Comparison of ENCODE assay signal across 1 cellular context in the genomic region with DNA sequence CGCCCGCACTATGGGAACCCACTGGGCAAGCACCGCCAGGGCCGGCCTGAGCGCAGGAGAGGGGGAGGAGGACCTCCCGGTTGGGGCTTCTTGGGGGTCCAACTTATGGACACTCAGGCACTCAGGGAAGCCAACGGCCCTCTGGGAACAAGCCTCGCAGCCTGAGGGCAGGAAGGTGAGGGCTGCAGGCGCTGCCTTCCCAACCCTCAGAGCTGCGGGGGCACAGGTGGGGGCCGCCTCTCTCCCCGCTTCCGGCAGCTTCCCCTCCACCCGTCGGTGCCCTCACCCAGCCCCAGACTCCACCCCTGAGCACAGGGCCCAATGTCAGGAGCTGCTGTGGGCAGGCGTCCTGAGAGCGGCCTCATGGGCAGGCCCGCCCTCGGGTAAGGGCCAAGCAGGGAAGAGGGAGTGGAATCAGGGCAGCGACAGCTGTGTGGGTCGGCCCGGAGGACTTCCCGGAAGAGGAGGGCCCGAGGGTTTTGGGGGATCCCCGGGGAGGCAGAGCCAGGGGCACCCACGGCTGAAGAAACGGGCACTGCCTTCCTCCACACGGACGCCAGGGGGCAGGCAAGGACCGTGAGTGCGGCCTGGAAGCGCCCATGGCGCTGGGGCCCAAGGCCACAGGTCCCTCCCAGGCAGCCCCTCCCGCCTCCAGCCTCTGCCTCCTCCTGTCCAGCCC.
A peak's percentile ranks its signal among the peaks of the same experiment; 100 is the strongest.
TF ChIP-seq lines count a peak whose summit lies in the region.

No MANE protein-coding gene starts in this region.

TF ChIP-seq in GM12878, 131 proteins besides CTCF, POLR2A, EP300 and RAD21 (continued from another document and continues in another):
- no peak for TF ChIP-seq CEBPB (IDR thresholded peaks at IDR 0.05; ENCODE audit: borderline replicate concordance in 1 of 2, low read depth in 2 of 2, low read length in 2 of 2)
- TF ChIP-seq, protein P1, sequence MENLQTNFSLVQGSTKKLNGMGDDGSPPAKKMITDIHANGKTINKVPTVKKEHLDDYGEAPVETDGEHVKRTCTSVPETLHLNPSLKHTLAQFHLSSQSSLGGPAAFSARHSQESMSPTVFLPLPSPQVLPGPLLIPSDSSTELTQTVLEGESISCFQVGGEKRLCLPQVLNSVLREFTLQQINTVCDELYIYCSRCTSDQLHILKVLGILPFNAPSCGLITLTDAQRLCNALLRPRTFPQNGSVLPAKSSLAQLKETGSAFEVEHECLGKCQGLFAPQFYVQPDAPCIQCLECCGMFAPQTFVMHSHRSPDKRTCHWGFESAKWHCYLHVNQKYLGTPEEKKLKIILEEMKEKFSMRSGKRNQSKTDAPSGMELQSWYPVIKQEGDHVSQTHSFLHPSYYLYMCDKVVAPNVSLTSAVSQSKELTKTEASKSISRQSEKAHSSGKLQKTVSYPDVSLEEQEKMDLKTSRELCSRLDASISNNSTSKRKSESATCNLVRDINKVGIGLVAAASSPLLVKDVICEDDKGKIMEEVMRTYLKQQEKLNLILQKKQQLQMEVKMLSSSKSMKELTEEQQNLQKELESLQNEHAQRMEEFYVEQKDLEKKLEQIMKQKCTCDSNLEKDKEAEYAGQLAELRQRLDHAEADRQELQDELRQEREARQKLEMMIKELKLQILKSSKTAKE (IDR thresholded peaks at IDR 0.05; ENCODE audit: low read depth, poor library complexity, severe bottlenecking) = no peak
- TF ChIP-seq FOXK2 (IDR thresholded peaks at IDR 0.05) = peak; percentile 46; the same call in 1 of the 2 replicates
- TF ChIP-seq NFIC (IDR thresholded peaks at IDR 0.05; ENCODE audit: low read depth, low read length) = no peak
- 0 out of 2 replicates have a peak, but pooled peaks have one; percentile 31 for TF ChIP-seq ZBTB11 (CRISPR knock-in tag; IDR thresholded peaks at IDR 0.05)
- TF ChIP-seq EZH2 (IDR thresholded peaks at IDR 0.05; ENCODE audit: borderline replicate concordance, control insufficient read depth, low read depth, low read length) = no peak
- no peak for TF ChIP-seq USF1 (IDR thresholded peaks at IDR 0.05; ENCODE audit: borderline replicate concordance, extremely low read length, insufficient read depth, low read depth, low read length)
- no peak for TF ChIP-seq POLR2AphosphoS2 (IDR thresholded peaks at IDR 0.05; ENCODE audit: low read depth, low read length)
- TF ChIP-seq MEF2A (IDR thresholded peaks at IDR 0.05; ENCODE audit: insufficient read depth, low read depth, low read length) = peak; percentile 54; the same call in 1 of the 2 replicates
- TF ChIP-seq SRF (IDR thresholded peaks at IDR 0.05; ENCODE audit: low read depth in 2 of 2, low read length in 2 of 2) = 0 out of 4 replicates have a peak, but pooled peaks of 1 of the 2 experiments have one; percentile 29
- TF ChIP-seq CHD2 (IDR thresholded peaks at IDR 0.05; ENCODE audit: borderline replicate concordance, low read depth, low read length) = peak; percentile 52
- peak; percentile 34 for TF ChIP-seq LARP7 (IDR thresholded peaks at IDR 0.05)
- TF ChIP-seq NKRF (conservative IDR thresholded peaks at IDR 0.05) = no peak
- peak; percentile 81; the same call in 1 of the 2 replicates for TF ChIP-seq ZBTB40 (IDR thresholded peaks at IDR 0.05; ENCODE audit: borderline replicate concordance)
- peak; percentile 94 for TF ChIP-seq TCF3 (IDR thresholded peaks at IDR 0.05; ENCODE audit: borderline replicate concordance, insufficient read depth, low read depth, low read length)
- TF ChIP-seq RELA (IDR thresholded peaks at IDR 0.05; ENCODE audit: borderline replicate concordance, partially characterized antibody) = peak; percentile 94
- no peak for TF ChIP-seq NFXL1 (IDR thresholded peaks at IDR 0.05; ENCODE audit: borderline replicate concordance)
- TF ChIP-seq RB1 (IDR thresholded peaks at IDR 0.05; ENCODE audit: borderline replicate concordance) = peak; percentile 50; the same call in 1 of the 2 replicates
- no peak for TF ChIP-seq ZNF274 (IDR thresholded peaks at IDR 0.05; ENCODE audit: insufficient read depth, insufficient read length)
- no peak for TF ChIP-seq PML (IDR thresholded peaks at IDR 0.05; ENCODE audit: low read length)
- TF ChIP-seq KAT2A (conservative IDR thresholded peaks at IDR 0.05; ENCODE audit: control insufficient read depth, low read depth, low read length) = no peak
- peak; percentile 57 for TF ChIP-seq SP1 (IDR thresholded peaks at IDR 0.05; ENCODE audit: low read depth, low read length)
- TF ChIP-seq RUNX3 (IDR thresholded peaks at IDR 0.05; ENCODE audit: low read length) = no peak; the same call in 1 of the 2 replicates
- TF ChIP-seq, protein P2, sequence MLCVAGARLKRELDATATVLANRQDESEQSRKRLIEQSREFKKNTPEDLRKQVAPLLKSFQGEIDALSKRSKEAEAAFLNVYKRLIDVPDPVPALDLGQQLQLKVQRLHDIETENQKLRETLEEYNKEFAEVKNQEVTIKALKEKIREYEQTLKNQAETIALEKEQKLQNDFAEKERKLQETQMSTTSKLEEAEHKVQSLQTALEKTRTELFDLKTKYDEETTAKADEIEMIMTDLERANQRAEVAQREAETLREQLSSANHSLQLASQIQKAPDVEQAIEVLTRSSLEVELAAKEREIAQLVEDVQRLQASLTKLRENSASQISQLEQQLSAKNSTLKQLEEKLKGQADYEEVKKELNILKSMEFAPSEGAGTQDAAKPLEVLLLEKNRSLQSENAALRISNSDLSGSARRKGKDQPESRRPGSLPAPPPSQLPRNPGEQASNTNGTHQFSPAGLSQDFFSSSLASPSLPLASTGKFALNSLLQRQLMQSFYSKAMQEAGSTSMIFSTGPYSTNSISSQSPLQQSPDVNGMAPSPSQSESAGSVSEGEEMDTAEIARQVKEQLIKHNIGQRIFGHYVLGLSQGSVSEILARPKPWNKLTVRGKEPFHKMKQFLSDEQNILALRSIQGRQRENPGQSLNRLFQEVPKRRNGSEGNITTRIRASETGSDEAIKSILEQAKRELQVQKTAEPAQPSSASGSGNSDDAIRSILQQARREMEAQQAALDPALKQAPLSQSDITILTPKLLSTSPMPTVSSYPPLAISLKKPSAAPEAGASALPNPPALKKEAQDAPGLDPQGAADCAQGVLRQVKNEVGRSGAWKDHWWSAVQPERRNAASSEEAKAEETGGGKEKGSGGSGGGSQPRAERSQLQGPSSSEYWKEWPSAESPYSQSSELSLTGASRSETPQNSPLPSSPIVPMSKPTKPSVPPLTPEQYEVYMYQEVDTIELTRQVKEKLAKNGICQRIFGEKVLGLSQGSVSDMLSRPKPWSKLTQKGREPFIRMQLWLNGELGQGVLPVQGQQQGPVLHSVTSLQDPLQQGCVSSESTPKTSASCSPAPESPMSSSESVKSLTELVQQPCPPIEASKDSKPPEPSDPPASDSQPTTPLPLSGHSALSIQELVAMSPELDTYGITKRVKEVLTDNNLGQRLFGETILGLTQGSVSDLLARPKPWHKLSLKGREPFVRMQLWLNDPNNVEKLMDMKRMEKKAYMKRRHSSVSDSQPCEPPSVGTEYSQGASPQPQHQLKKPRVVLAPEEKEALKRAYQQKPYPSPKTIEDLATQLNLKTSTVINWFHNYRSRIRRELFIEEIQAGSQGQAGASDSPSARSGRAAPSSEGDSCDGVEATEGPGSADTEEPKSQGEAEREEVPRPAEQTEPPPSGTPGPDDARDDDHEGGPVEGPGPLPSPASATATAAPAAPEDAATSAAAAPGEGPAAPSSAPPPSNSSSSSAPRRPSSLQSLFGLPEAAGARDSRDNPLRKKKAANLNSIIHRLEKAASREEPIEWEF (IDR thresholded peaks at IDR 0.05; ENCODE audit: insufficient replicate concordance, low read depth, low read length) = no peak
- peak; percentile 54; the same call in 1 of the 2 replicates for TF ChIP-seq IRF4 (IDR thresholded peaks at IDR 0.05; ENCODE audit: low read depth, low read length)
- TF ChIP-seq TCF7 (IDR thresholded peaks at IDR 0.05; ENCODE audit: borderline replicate concordance) = no peak
- no peak for TF ChIP-seq ZNF622 (IDR thresholded peaks at IDR 0.05)
- TF ChIP-seq CREM (IDR thresholded peaks at IDR 0.05; ENCODE audit: low read depth) = peak; percentile 31; the same call in 1 of the 2 replicates
- no peak for TF ChIP-seq MEF2B (IDR thresholded peaks at IDR 0.05; ENCODE audit: partially characterized antibody, poor library complexity, severe bottlenecking)
- TF ChIP-seq FOS (IDR thresholded peaks at IDR 0.05; ENCODE audit: borderline replicate concordance, extremely low read depth, insufficient read length) = no peak
- TF ChIP-seq PAX8 (IDR thresholded peaks at IDR 0.05) = no peak
- TF ChIP-seq BHLHE40 (IDR thresholded peaks at IDR 0.05; ENCODE audit: borderline replicate concordance in 1 of 2, low read depth in 2 of 2, low read length in 1 of 2) = peak; percentile 55 to 70; a peak in 3 of 4 replicates
- TF ChIP-seq, protein P3, sequence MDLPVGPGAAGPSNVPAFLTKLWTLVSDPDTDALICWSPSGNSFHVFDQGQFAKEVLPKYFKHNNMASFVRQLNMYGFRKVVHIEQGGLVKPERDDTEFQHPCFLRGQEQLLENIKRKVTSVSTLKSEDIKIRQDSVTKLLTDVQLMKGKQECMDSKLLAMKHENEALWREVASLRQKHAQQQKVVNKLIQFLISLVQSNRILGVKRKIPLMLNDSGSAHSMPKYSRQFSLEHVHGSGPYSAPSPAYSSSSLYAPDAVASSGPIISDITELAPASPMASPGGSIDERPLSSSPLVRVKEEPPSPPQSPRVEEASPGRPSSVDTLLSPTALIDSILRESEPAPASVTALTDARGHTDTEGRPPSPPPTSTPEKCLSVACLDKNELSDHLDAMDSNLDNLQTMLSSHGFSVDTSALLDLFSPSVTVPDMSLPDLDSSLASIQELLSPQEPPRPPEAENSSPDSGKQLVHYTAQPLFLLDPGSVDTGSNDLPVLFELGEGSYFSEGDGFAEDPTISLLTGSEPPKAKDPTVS (IDR thresholded peaks at IDR 0.05; ENCODE audit: low read depth, low read length) = 0 out of 2 replicates have a peak, but pooled peaks have one; percentile 30
- no peak for TF ChIP-seq SREBF1 (IDR thresholded peaks at IDR 0.05; ENCODE audit: low read length)
